In the genomic region with DNA sequence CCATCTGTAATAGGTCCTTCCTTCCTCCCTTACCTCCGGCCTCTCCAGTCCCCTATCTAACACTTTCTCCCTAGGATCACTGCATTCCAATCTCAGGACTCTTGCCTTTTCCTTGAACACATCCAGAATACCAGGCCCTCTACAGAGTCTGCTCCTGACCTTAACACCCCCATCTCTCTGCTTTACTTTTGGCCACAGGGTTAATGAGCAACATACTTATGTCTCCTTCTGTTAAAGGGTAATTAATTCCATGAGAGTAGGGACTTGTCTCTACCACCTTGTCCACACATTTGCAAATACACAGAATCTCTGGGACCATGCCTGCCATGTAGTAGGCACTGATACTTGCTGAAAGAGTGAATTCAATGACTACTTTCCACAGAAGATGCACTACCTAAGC, we compare ENCODE assay signal across 24 cellular contexts.
DNase-seq lines count a peak whose midpoint lies in the region; FAIRE-seq and TF ChIP-seq lines count a peak whose summit lies in the region.
"Had no signal": no experiment of that assay in that cellular context is flagged by ENCODE, and none has a peak within 500 bp of the region (broad histone marks: within the 10 kb centered on the region; RNA-seq: fewer than 3 reads in every experiment).

No MANE protein-coding gene starts in this region.

- H2AFZ ChIP-seq in smooth muscle cell (ENCODE audit: low read depth): no peak overlapping the region

- no peaks in the 10 kb centered on the region for H3K9me3 ChIP-seq in smooth muscle cell (replicated peaks; ENCODE audit: low read depth)
- H3K9me3 ChIP-seq: BE2C, mucosa of descending colon, SJSA1 had no signal

- H3K4me1 ChIP-seq in smooth muscle cell (ENCODE audit: low read depth): no peaks in the 10 kb centered on the region
- H3K4me1 ChIP-seq: BE2C had no signal

- H3K27ac ChIP-seq in smooth muscle cell (ENCODE audit: low read depth): no peak overlapping the region
- H3K27ac ChIP-seq: RWPE1, SJSA1, VCaP had no signal

- H3K27me3 ChIP-seq in kidney epithelial cell (ENCODE audit: control insufficient read depth, insufficient read depth, low read length) (no peaks in the 10 kb centered on the region), smooth muscle cell (ENCODE audit: low read depth) (no peaks in the 10 kb centered on the region)
- H3K27me3 ChIP-seq: BE2C, SJSA1 had no signal

- FAIRE-seq in D721Med (lab: Jason Lieb, UNC): peak; percentile 74
- FAIRE-seq: urothelium cell line had no signal

- H3K36me3 ChIP-seq in kidney epithelial cell (ENCODE audit: control insufficient read depth, insufficient read depth, low read length) (no peaks in the 10 kb centered on the region), smooth muscle cell (ENCODE audit: low read depth) (no peaks in the 10 kb centered on the region)
- H3K36me3 ChIP-seq: BE2C, SJSA1 had no signal

- peaks cover 5% of the 10 kb centered on the region for H3K79me2 ChIP-seq in smooth muscle cell (ENCODE audit: low read depth)

- H4K20me1 ChIP-seq in smooth muscle cell (ENCODE audit: low read depth): no peaks in the 10 kb centered on the region

- TF ChIP-seq CTCF in D721Med (IDR thresholded peaks at IDR 0.05; ENCODE audit: insufficient read depth, missing control alignments) (no peak), kidney epithelial cell (IDR thresholded peaks at IDR 0.05; ENCODE audit: insufficient read depth, low read length, poor library complexity, severe bottlenecking) (no peak), smooth muscle cell (IDR thresholded peaks at IDR 0.05; ENCODE audit: borderline replicate concordance, insufficient read depth, poor library complexity, severe bottlenecking) (no peak)

- no peak overlapping the region for H3K4me2 ChIP-seq in smooth muscle cell

- 78% methylated on average over 1 of the region's 1 CpG for WGBS in smooth muscle cell (ENCODE audit: low lambda C conversion rate)

- no peak overlapping the region for H3K9ac ChIP-seq in smooth muscle cell (ENCODE audit: low read depth)

- DNase-seq in D721Med (ENCODE audit: insufficient read length, low spot score): no peak
- peak; percentile 60 for DNase-seq in NCI-H82 (lab: John Stamatoyannopoulos, UW)
- peak; percentile 62 for DNase-seq in kidney epithelial cell (ENCODE audit: low read depth)
- DNase-seq in renal cortical epithelial cell (ENCODE audit: low read depth): peak; percentile 91
- no peak for DNase-seq in smooth muscle cell (lab: John Stamatoyannopoulos, UW; ENCODE audit: unreplicated experiment)
- DNase-seq in NCI-H1092 (lab: John Stamatoyannopoulos, UW): no peak
- no peak for DNase-seq in superior temporal gyrus (ENCODE audit: extremely low spot score)
- DNase-seq: activated CD4-positive, alpha-beta T cell treated with anti-CD3 and anti-CD28 coated beads, Interleukin-2, amount 10 ng/mL, durations not matched to agents 24 days and 14 days; amniotic stem cell; BE2C; DMS79; GF-D8; glutamatergic neuron; GOT3; IMR-90; mucosa of descending colon; NCI-H2107; NCI-H446; stimulated activated naive CD4-positive, alpha-beta T cell; T1000 had no signal

- H3F3A ChIP-seq in smooth muscle cell (ENCODE audit: low read depth): no peaks in the 10 kb centered on the region

- peak overlapping the region; percentile 55 for H3K4me3 ChIP-seq in kidney epithelial cell (ENCODE audit: low read depth, low read length)
- H3K4me3 ChIP-seq in smooth muscle cell: no peak overlapping the region
- H3K4me3 ChIP-seq: mucosa of descending colon, SJSA1 had no signal

Comparison
In these comparisons a context has a peak if more than half of its experiments do, and no peak if none do; other contexts are left out.
1. DNase-seq: peak in NCI-H82 (single experiment), kidney epithelial cell (single experiment) and renal cortical epithelial cell (single experiment); none in D721Med (single experiment), smooth muscle cell (single experiment), NCI-H1092 (single experiment) and superior temporal gyrus (single experiment).